Comparison of ENCODE assay signal across 37 cellular contexts in the genomic region with DNA sequence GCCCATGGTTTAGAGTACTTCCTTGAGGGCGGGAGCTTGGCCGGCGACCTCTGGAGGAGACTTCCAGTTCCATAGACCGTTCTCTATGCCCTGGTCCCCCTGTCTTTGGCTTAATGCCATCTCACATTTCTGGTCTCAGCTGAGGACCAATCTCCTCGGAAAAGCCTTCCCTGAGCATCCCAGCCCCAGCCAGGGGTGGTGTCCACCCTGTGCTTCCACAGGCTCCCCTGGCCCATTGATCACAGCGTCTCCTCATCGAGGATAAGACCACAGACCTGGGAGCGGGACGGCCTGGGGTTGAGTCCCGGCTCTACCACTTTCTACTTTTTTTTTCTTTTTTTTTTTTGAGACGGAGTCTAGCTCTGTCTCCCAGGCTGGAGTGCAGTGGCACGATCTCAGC. TPM values are rescaled to one million over a fixed set of nuclear protein-coding genes. Genes with fewer than 3 reads are reported as not detected.
"Had no signal": no experiment of that assay in that cellular context is flagged by ENCODE, and none has a peak within 500 bp of the region (broad histone marks: within the 10 kb centered on the region; RNA-seq: fewer than 3 reads in every experiment).

No MANE protein-coding gene starts in this region.

- H3K4me3 Mint-ChIP-seq: activated CD4-positive, alpha-beta memory T cell treated with anti-CD3 and anti-CD28 coated beads for 36 hours; activated CD4-positive, alpha-beta T cell treated with anti-CD3 and anti-CD28 coated beads for 36 hours; activated CD4-positive, alpha-beta T cell treated with anti-CD3 and anti-CD28 coated beads, Interleukin-2, amount 10 ng/mL, durations not matched to agents 24 days and 14 days; activated CD8-positive, alpha-beta memory T cell treated with anti-CD3 and anti-CD28 coated beads, Interleukin-2, amount 10 ng/mL, durations not matched to agents 7 days and 5 days; activated CD8-positive, alpha-beta T cell treated with anti-CD3 and anti-CD28 coated beads, Interleukin-2, amount 10 ng/mL, durations not matched to agents 7 days and 5 days; activated naive CD4-positive, alpha-beta T cell treated with anti-CD3 and anti-CD28 coated beads for 36 hours; activated naive CD4-positive, alpha-beta T cell treated with anti-CD3 and anti-CD28 coated beads, Interleukin-2, amount 50 U/mL, for 24 hours; activated naive CD8-positive, alpha-beta T cell treated with anti-CD3 and anti-CD28 coated beads for 36 hours; activated naive CD8-positive, alpha-beta T cell treated with anti-CD3 and anti-CD28 coated beads, Interleukin-2, amount 50 U/mL, for 24 hours; activated T-helper 1 cell treated with anti-CD3 and anti-CD28 coated beads, Interleukin-12 subunit alpha, Interleukin-12 subunit beta, Interleukin-2, Interleukin-4 antibody, amounts not matched to agents 30 ng/mL and 10 ng/mL and 1 ng/mL, durations not matched to agents 14 hours and 24 hours and 36 hours; endodermal cell; T-helper 1 cell treated with Interleukin-12 subunit alpha and Interleukin-12 subunit beta and Interleukin-4 antibody, amounts not matched to agents 30 μg/mL and 1 μg/mL, for 36 hours; T-helper 2 cell treated with Interferon-gamma antibody and Interleukin-4, amounts not matched to agents 5 μg/mL and 100 μg/mL, for 36 hours had no signal

- DNase-seq: activated CD4-positive, alpha-beta memory T cell treated with anti-CD3 and anti-CD28 coated beads for 36 hours; activated CD4-positive, alpha-beta T cell treated with anti-CD3 and anti-CD28 coated beads for 36 hours; activated CD4-positive, alpha-beta T cell treated with anti-CD3 and anti-CD28 coated beads, Interleukin-2, amount 10 ng/mL, durations not matched to agents 24 days and 14 days; activated CD4-positive, CD25-positive, alpha-beta regulatory T cell; activated CD4-positive, CD25-positive, alpha-beta regulatory T cell treated with anti-CD3 and anti-CD28 coated beads, Interleukin-2, amount 50 U/mL, for 72 hours; activated CD8-positive, alpha-beta memory T cell treated with anti-CD3 and anti-CD28 coated beads, Interleukin-2, amount 10 ng/mL, durations not matched to agents 7 days and 5 days; activated CD8-positive, alpha-beta memory T cell treated with anti-CD3 and anti-CD28 coated beads, Interleukin-2, amount 50 U/mL, for 4 hours; activated CD8-positive, alpha-beta T cell treated with anti-CD3 and anti-CD28 coated beads, Interleukin-2, amount 10 ng/mL, durations not matched to agents 7 days and 5 days; activated effector memory CD4-positive, alpha-beta T cell treated with anti-CD3 and anti-CD28 coated beads, Interleukin-2, amount 50 U/mL, for 16 hours; activated naive CD4-positive, alpha-beta T cell treated with anti-CD3 and anti-CD28 coated beads for 36 hours; activated naive CD8-positive, alpha-beta T cell treated with anti-CD3 and anti-CD28 coated beads for 36 hours; activated naive CD8-positive, alpha-beta T cell treated with anti-CD3 and anti-CD28 coated beads, Interleukin-2, amount 50 U/mL, for 24 hours; activated T-cell treated with anti-CD3 and anti-CD28 coated beads, Interleukin-2, amount 50 U/mL, for 1 hour; activated T-cell treated with anti-CD3 and anti-CD28 coated beads, Interleukin-2, amount 50 U/mL, for 48 hours; adrenal gland; amygdala; aorta; body of pancreas; caudate nucleus; cerebellar nuclear complex; colonic mucosa; dorsolateral prefrontal cortex; effector memory CD4-positive, alpha-beta T cell; endodermal cell; erythroblast; foreskin keratinocyte; gastrocnemius medialis; glutamatergic neuron; T1000 had no signal

- H3K4me3 ChIP-seq: adrenal gland, body of pancreas, colonic mucosa, dorsolateral prefrontal cortex, esophagus muscularis mucosa, gastrocnemius medialis, heart left ventricle had no signal

- H3K27ac ChIP-seq: adrenal gland, body of pancreas, colonic mucosa, esophagus muscularis mucosa, foreskin keratinocyte, gastrocnemius medialis, heart left ventricle had no signal

- H3K27ac Mint-ChIP-seq: activated CD4-positive, alpha-beta memory T cell treated with anti-CD3 and anti-CD28 coated beads for 36 hours; activated CD4-positive, alpha-beta T cell treated with anti-CD3 and anti-CD28 coated beads for 36 hours; activated CD4-positive, alpha-beta T cell treated with anti-CD3 and anti-CD28 coated beads, Interleukin-2, amount 10 ng/mL, durations not matched to agents 24 days and 14 days; activated CD8-positive, alpha-beta memory T cell treated with anti-CD3 and anti-CD28 coated beads, Interleukin-2, amount 10 ng/mL, durations not matched to agents 7 days and 5 days; activated naive CD4-positive, alpha-beta T cell treated with anti-CD3 and anti-CD28 coated beads for 36 hours; activated naive CD4-positive, alpha-beta T cell treated with anti-CD3 and anti-CD28 coated beads, Interleukin-2, amount 50 U/mL, for 24 hours; activated naive CD8-positive, alpha-beta T cell treated with anti-CD3 and anti-CD28 coated beads for 36 hours; activated naive CD8-positive, alpha-beta T cell treated with anti-CD3 and anti-CD28 coated beads, Interleukin-2, amount 50 U/mL, for 24 hours; activated T-helper 1 cell treated with anti-CD3 and anti-CD28 coated beads, Interleukin-12 subunit alpha, Interleukin-12 subunit beta, Interleukin-2, Interleukin-4 antibody, amounts not matched to agents 30 ng/mL and 10 ng/mL and 1 ng/mL, durations not matched to agents 14 hours and 24 hours and 36 hours; activated T-helper 2 cell treated with anti-CD3 and anti-CD28 coated beads, Interferon-gamma antibody, Interleukin-2, Interleukin-4, amounts not matched to agents 10 μg/mL and 5 μg/mL and 100 μg/mL, durations not matched to agents 14 hours and 24 hours and 36 hours; endodermal cell; T-helper 1 cell treated with Interleukin-12 subunit alpha and Interleukin-12 subunit beta and Interleukin-4 antibody, amounts not matched to agents 30 μg/mL and 1 μg/mL, for 36 hours; T-helper 2 cell treated with Interferon-gamma antibody and Interleukin-4, amounts not matched to agents 5 μg/mL and 100 μg/mL, for 36 hours had no signal

- H3K9me3 ChIP-seq: adrenal gland, body of pancreas, colonic mucosa, esophagus muscularis mucosa, gastrocnemius medialis, heart left ventricle had no signal

- H3K4me1 ChIP-seq: colonic mucosa, foreskin keratinocyte, heart left ventricle had no signal

- H3K9me3 Mint-ChIP-seq: activated CD4-positive, alpha-beta memory T cell treated with anti-CD3 and anti-CD28 coated beads for 36 hours; activated CD4-positive, alpha-beta T cell treated with anti-CD3 and anti-CD28 coated beads, Interleukin-2, amount 10 ng/mL, durations not matched to agents 24 days and 14 days; activated naive CD4-positive, alpha-beta T cell treated with anti-CD3 and anti-CD28 coated beads for 36 hours; activated naive CD4-positive, alpha-beta T cell treated with anti-CD3 and anti-CD28 coated beads, Interleukin-2, amount 50 U/mL, for 24 hours; activated naive CD8-positive, alpha-beta T cell treated with anti-CD3 and anti-CD28 coated beads for 36 hours; activated naive CD8-positive, alpha-beta T cell treated with anti-CD3 and anti-CD28 coated beads, Interleukin-2, amount 50 U/mL, for 24 hours; activated T-helper 1 cell treated with anti-CD3 and anti-CD28 coated beads, Interleukin-12 subunit alpha, Interleukin-12 subunit beta, Interleukin-2, Interleukin-4 antibody, amounts not matched to agents 30 ng/mL and 10 ng/mL and 1 ng/mL, durations not matched to agents 14 hours and 24 hours and 36 hours; activated T-helper 2 cell treated with anti-CD3 and anti-CD28 coated beads, Interferon-gamma antibody, Interleukin-2, Interleukin-4, amounts not matched to agents 10 μg/mL and 5 μg/mL and 100 μg/mL, durations not matched to agents 14 hours and 24 hours and 36 hours; endodermal cell; T-helper 1 cell treated with Interleukin-12 subunit alpha and Interleukin-12 subunit beta and Interleukin-4 antibody, amounts not matched to agents 30 μg/mL and 1 μg/mL, for 36 hours; T-helper 2 cell treated with Interferon-gamma antibody and Interleukin-4, amounts not matched to agents 5 μg/mL and 100 μg/mL, for 36 hours had no signal

- ATAC-seq: activated CD4-positive, alpha-beta T cell treated with anti-CD3 and anti-CD28 coated beads for 36 hours; activated CD8-positive, alpha-beta memory T cell treated with anti-CD3 and anti-CD28 coated beads, Interleukin-2, amount 10 ng/mL, durations not matched to agents 7 days and 5 days; activated CD8-positive, alpha-beta T cell treated with anti-CD3 and anti-CD28 coated beads, Interleukin-2, amount 10 ng/mL, durations not matched to agents 7 days and 5 days; activated naive CD8-positive, alpha-beta T cell treated with anti-CD3 and anti-CD28 coated beads, Interleukin-2, amount 50 U/mL, for 24 hours; body of pancreas; foreskin keratinocyte; gastrocnemius medialis; heart left ventricle had no signal

- H3K36me3 ChIP-seq: adrenal gland, colonic mucosa, esophagus muscularis mucosa, gastrocnemius medialis, heart left ventricle had no signal

- H3K27me3 ChIP-seq: adrenal gland, body of pancreas, colonic mucosa, dorsolateral prefrontal cortex, gastrocnemius medialis had no signal

- H3K4me1 Mint-ChIP-seq: activated CD4-positive, alpha-beta T cell treated with anti-CD3 and anti-CD28 coated beads for 36 hours; activated CD4-positive, alpha-beta T cell treated with anti-CD3 and anti-CD28 coated beads, Interleukin-2, amount 10 ng/mL, durations not matched to agents 24 days and 14 days; activated CD8-positive, alpha-beta memory T cell treated with anti-CD3 and anti-CD28 coated beads, Interleukin-2, amount 10 ng/mL, durations not matched to agents 7 days and 5 days; activated naive CD4-positive, alpha-beta T cell treated with anti-CD3 and anti-CD28 coated beads, Interleukin-2, amount 50 U/mL, for 24 hours; activated naive CD8-positive, alpha-beta T cell treated with anti-CD3 and anti-CD28 coated beads for 36 hours; activated naive CD8-positive, alpha-beta T cell treated with anti-CD3 and anti-CD28 coated beads, Interleukin-2, amount 50 U/mL, for 24 hours had no signal

- H3K27me3 Mint-ChIP-seq: activated CD4-positive, alpha-beta memory T cell treated with anti-CD3 and anti-CD28 coated beads for 36 hours; activated CD4-positive, alpha-beta T cell treated with anti-CD3 and anti-CD28 coated beads for 36 hours; activated CD4-positive, alpha-beta T cell treated with anti-CD3 and anti-CD28 coated beads, Interleukin-2, amount 10 ng/mL, durations not matched to agents 24 days and 14 days; activated CD8-positive, alpha-beta memory T cell treated with anti-CD3 and anti-CD28 coated beads, Interleukin-2, amount 10 ng/mL, durations not matched to agents 7 days and 5 days; activated naive CD4-positive, alpha-beta T cell treated with anti-CD3 and anti-CD28 coated beads, Interleukin-2, amount 50 U/mL, for 24 hours; activated naive CD8-positive, alpha-beta T cell treated with anti-CD3 and anti-CD28 coated beads, Interleukin-2, amount 50 U/mL, for 24 hours had no signal

- H3K36me3 Mint-ChIP-seq: activated CD4-positive, alpha-beta memory T cell treated with anti-CD3 and anti-CD28 coated beads for 36 hours; activated CD8-positive, alpha-beta memory T cell treated with anti-CD3 and anti-CD28 coated beads, Interleukin-2, amount 10 ng/mL, durations not matched to agents 7 days and 5 days; activated naive CD4-positive, alpha-beta T cell treated with anti-CD3 and anti-CD28 coated beads, Interleukin-2, amount 50 U/mL, for 24 hours; activated naive CD8-positive, alpha-beta T cell treated with anti-CD3 and anti-CD28 coated beads for 36 hours had no signal

RNA-seq across cellular contexts. Expression of a gene that starts 14.5 kb away (rescaled TPM):
- total RNA-seq: activated CD4-positive, alpha-beta memory T cell treated with anti-CD3 and anti-CD28 coated beads for 36 hours; activated CD4-positive, alpha-beta T cell treated with anti-CD3 and anti-CD28 coated beads for 36 hours; activated CD4-positive, alpha-beta T cell treated with anti-CD3 and anti-CD28 coated beads, Interleukin-2, amount 10 ng/mL, durations not matched to agents 24 days and 14 days; activated CD8-positive, alpha-beta memory T cell treated with anti-CD3 and anti-CD28 coated beads for 36 hours; activated CD8-positive, alpha-beta memory T cell treated with anti-CD3 and anti-CD28 coated beads, Interleukin-2, amount 10 ng/mL, durations not matched to agents 7 days and 5 days; activated CD8-positive, alpha-beta T cell treated with anti-CD3 and anti-CD28 coated beads, Interleukin-2, amount 10 ng/mL, durations not matched to agents 7 days and 5 days; activated naive CD4-positive, alpha-beta T cell treated with anti-CD3 and anti-CD28 coated beads for 36 hours; activated naive CD8-positive, alpha-beta T cell treated with anti-CD3 and anti-CD28 coated beads for 36 hours; activated T-helper 1 cell treated with anti-CD3 and anti-CD28 coated beads, Interleukin-12 subunit alpha, Interleukin-12 subunit beta, Interleukin-2, Interleukin-4 antibody, amounts not matched to agents 30 ng/mL and 10 ng/mL and 1 ng/mL, durations not matched to agents 14 hours and 24 hours and 36 hours; activated T-helper 2 cell treated with anti-CD3 and anti-CD28 coated beads, Interferon-gamma antibody, Interleukin-2, Interleukin-4, amounts not matched to agents 10 μg/mL and 5 μg/mL and 100 μg/mL, durations not matched to agents 14 hours and 24 hours and 36 hours; aorta had no signal
- polyA plus RNA-seq: aorta had no signal
